ENCODE assay signal across 8 cellular contexts in the genomic region with DNA sequence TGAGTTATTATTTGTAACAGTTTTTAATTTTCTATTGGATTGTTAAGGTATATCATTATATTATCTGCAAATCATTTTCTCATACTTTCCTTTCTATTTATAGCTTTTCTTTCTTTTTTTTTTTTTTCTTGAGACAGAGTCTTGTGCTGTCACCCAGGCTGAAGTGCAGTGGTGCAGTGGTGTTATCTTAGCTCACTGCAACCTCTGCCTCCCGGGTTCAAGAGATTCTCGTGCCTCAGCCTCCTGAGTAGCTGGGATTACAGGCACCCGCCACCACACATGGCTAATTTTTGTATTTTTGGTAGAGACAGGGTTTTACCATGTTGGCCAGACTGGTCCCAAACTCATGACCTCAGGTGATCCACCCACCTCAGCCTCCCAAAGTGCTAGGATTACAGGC. TPM values are rescaled to one million over a fixed set of nuclear protein-coding genes. Genes with fewer than 3 reads are reported as not detected.
A peak's percentile ranks its signal among the peaks of the same experiment; 100 is the strongest.
DNase-seq lines count a peak whose midpoint lies in the region; ATAC-seq and TF ChIP-seq lines count a peak whose summit lies in the region.
"Not testable (repeated sequence)": the region's sequence is repeated elsewhere in the genome, so short reads cannot be mapped to it uniquely, and the experiment has no call there.

No MANE protein-coding gene starts in this region.

- H3K4me1 ChIP-seq in PC-3 (ENCODE audit: insufficient read depth, low read length) (peaks cover 32% of the 10 kb centered on the region), adrenal gland (replicated peaks in 1 of 2) (peaks cover 7 to 17% of the 10 kb centered on the region in 2 donors), left ventricle myocardium inferior (peaks cover 20% of the 10 kb centered on the region), mesodermal cell (ENCODE audit: control insufficient read depth, insufficient read depth, low read length, poor library complexity, severe bottlenecking) (peaks cover 12% of the 10 kb centered on the region), thyroid gland (peaks cover 14% of the 10 kb centered on the region in 2 donors)
- not testable (repeated sequence) for H3K4me1 ChIP-seq in colonic mucosa; rectal smooth muscle tissue (ENCODE audit: control insufficient read depth, insufficient read depth, low read length)

- peak overlapping the region; percentile 21 for H3K9ac ChIP-seq in PC-3 (ENCODE audit: low read length)
- not testable (repeated sequence) for H3K9ac ChIP-seq in colonic mucosa (ENCODE audit: low read depth in 2 of 2, low read length in 2 of 2); rectal smooth muscle tissue (ENCODE audit: low read length)

- not testable (repeated sequence) for TF ChIP-seq CTCF in C4-2B (conservative IDR thresholded peaks at IDR 0.05); PC-3 (conservative IDR thresholded peaks at IDR 0.05; ENCODE audit: low read depth, low read length); adrenal gland (IDR thresholded peaks at IDR 0.05); colonic mucosa (IDR thresholded peaks at IDR 0.05); left ventricle myocardium inferior (IDR thresholded peaks at IDR 0.05; ENCODE audit: borderline replicate concordance); thyroid gland (IDR thresholded peaks at IDR 0.05)

- H3F3A ChIP-seq in PC-3 (ENCODE audit: low read length, unreplicated experiment), result peaks cover 17% of the 10 kb centered on the region

- peak overlapping the region; percentile 94 for H3K27ac ChIP-seq in C4-2B
- H3K27ac ChIP-seq in PC-3 (ENCODE audit: low read length), result peak overlapping the region; percentile 81
- H3K27ac ChIP-seq in adrenal gland, result peak overlapping the region in 3 of 5 donors; percentile 23 to 60 (median 50)
- H3K27ac ChIP-seq in colonic mucosa, result peak overlapping the region; percentile 53
- peak overlapping the region; percentile 66 for H3K27ac ChIP-seq in left ventricle myocardium inferior (replicated peaks)
- peak overlapping the region; percentile 99 for H3K27ac ChIP-seq in mesodermal cell (ENCODE audit: low read depth, low read length, severe bottlenecking)
- peak overlapping the region; percentile 56 for H3K27ac ChIP-seq in rectal smooth muscle tissue (ENCODE audit: low read depth, low read length)
- peak overlapping the region in 2 of 3 donors; percentile 55 to 56 for H3K27ac ChIP-seq in thyroid gland

- TF ChIP-seq POLR2A in adrenal gland (IDR thresholded peaks at IDR 0.05); thyroid gland (IDR thresholded peaks at IDR 0.05): not testable (repeated sequence)

- H3K9me2 ChIP-seq in PC-3 (replicated peaks; ENCODE audit: low read length), result not testable (repeated sequence)

- intact Hi-C loops in PC-3 (cut with micrococcal nuclease); adrenal gland (cut with DNase I); colonic mucosa (cut with DNase I); left ventricle myocardium inferior (cut with micrococcal nuclease); thyroid gland (cut with DNase I): not testable (repeated sequence)

- POLR2A ChIA-PET in PC-3 (lab: Charles Lee; ENCODE audit: unreplicated experiment), result interaction anchor here (0.5 to 0.6 kb wide), 2 partner anchors 17 to 1448 kb away, joined by 3 to 8 read pairs; no protein-coding TSS in a partner anchor

- not testable (repeated sequence) for H2AFZ ChIP-seq in PC-3 (ENCODE audit: low read length)

- H3K79me2 ChIP-seq in PC-3 (ENCODE audit: low read length), result peaks cover 15% of the 10 kb centered on the region

- not testable (repeated sequence) for H3K27me3 ChIP-seq in PC-3 (ENCODE audit: low read length); adrenal gland; colonic mucosa; left ventricle myocardium inferior (ENCODE audit: low read depth); rectal smooth muscle tissue (ENCODE audit: control insufficient read depth, insufficient read depth, low read length); thyroid gland

- H3K36me3 ChIP-seq in PC-3 (ENCODE audit: low read depth, low read length) (peaks cover 12% of the 10 kb centered on the region), adrenal gland (replicated peaks in 1 of 2) (peaks cover 0 to 13% of the 10 kb centered on the region in 2 donors), left ventricle myocardium inferior (peaks cover 46% of the 10 kb centered on the region), mesodermal cell (ENCODE audit: control insufficient read depth, insufficient read depth, low read length) (peaks cover 75% of the 10 kb centered on the region), rectal smooth muscle tissue (ENCODE audit: control insufficient read depth, insufficient read depth, low read length) (peaks cover 12% of the 10 kb centered on the region), thyroid gland (peaks cover 6 to 11% of the 10 kb centered on the region in 2 donors)
- H3K36me3 ChIP-seq in colonic mucosa, result not testable (repeated sequence)

- not testable (repeated sequence) for H3K9me3 ChIP-seq in PC-3 (ENCODE audit: low read length); adrenal gland (replicated peaks in 1 of 3); colonic mucosa; left ventricle myocardium inferior (replicated peaks); mesodermal cell (ENCODE audit: control insufficient read depth, low read length); thyroid gland

- not testable (repeated sequence) for DNase-seq in PC-3, adrenal gland, colonic mucosa, left ventricle myocardium inferior, thyroid gland

- H3K4me3 ChIP-seq in PC-3 (ENCODE audit: low read length), result peak overlapping the region; percentile 28; the same call in 1 of the 2 replicates
- not testable (repeated sequence) for H3K4me3 ChIP-seq in adrenal gland; colonic mucosa; left ventricle myocardium inferior; mesodermal cell (ENCODE audit: extremely low read depth, insufficient read depth, low read length, poor library complexity, severe bottlenecking); rectal smooth muscle tissue (ENCODE audit: low read length); thyroid gland (replicated peaks in 1 of 3)

- 91 to 100% (median 97%) methylated on average over 2 to 3 of the region's 3 CpGs for WGBS in adrenal gland, 4 donors
- 80 to 100% methylated on average over 1 of the region's 3 CpGs for WGBS in mesodermal cell (ENCODE audit: insufficient coverage in 2 of 2), 2 experiments
- 88 to 99% methylated on average over 3 of the region's 3 CpGs for WGBS in thyroid gland, 2 donors

- ATAC-seq in PC-3, result not testable (repeated sequence)

- not testable (repeated sequence) for BruUV-seq in PC-3 (replicated peaks; lab: Mats Ljungman, UMichigan)

- peak overlapping the region; percentile 75 for H3K4me2 ChIP-seq in PC-3 (ENCODE audit: low read length)

- CTCF ChIA-PET in PC-3 (lab: Charles Lee), result not testable (repeated sequence)

- H4K20me1 ChIP-seq in PC-3 (ENCODE audit: low read length), result not testable (repeated sequence)

RNA-seq across cellular contexts. Expression of a gene that starts 29.0 kb away (rescaled TPM):
- 4.9 and 7.1 TPM in 2 replicates for total RNA-seq in PC-3 (2014; rRNA removed)
- 10 to 100 TPM; 10.2 to 23.2 (median 15.0) TPM for total RNA-seq in adrenal gland
- polyA plus RNA-seq in adrenal gland, result 10 to 100 TPM in 1 of 3 donors, 1 to 10 TPM in 2; 4.3 to 11.1 (median 8.4) TPM
- total RNA-seq in colonic mucosa, result 10 to 100 TPM; 15.3 to 16.6 TPM
- 17.7 TPM for total RNA-seq in left ventricle myocardium inferior
- polyA plus RNA-seq in mesodermal cell (2013, experiment 1 of 2), result 17.5 TPM
- 16.0 TPM for polyA plus RNA-seq in mesodermal cell (2013, experiment 2 of 2)
- total RNA-seq in thyroid gland, result 10 to 100 TPM; 28.6 to 46.9 (median 38.0) TPM

RNA-seq across cellular contexts. Expression of a gene that starts 31.2 kb away (rescaled TPM):
- 4.0 and 4.4 TPM in 2 replicates for total RNA-seq in PC-3 (2014; rRNA removed)
- total RNA-seq in adrenal gland, result 10 to 100 TPM; 19.6 to 31.0 (median 25.6) TPM
- polyA plus RNA-seq in adrenal gland, result 10 to 100 TPM in 1 of 3 donors, 1 to 10 TPM in 2; 5.4 to 12.9 (median 6.8) TPM
- total RNA-seq in colonic mucosa, result 10 to 100 TPM; 12.1 to 13.6 TPM
- total RNA-seq in left ventricle myocardium inferior, result 5.2 TPM
- polyA plus RNA-seq in mesodermal cell (2013, experiment 1 of 2), result 49.9 TPM
- 49.6 TPM for polyA plus RNA-seq in mesodermal cell (2013, experiment 2 of 2)
- 10 to 100 TPM; 29.7 to 49.2 (median 39.8) TPM for total RNA-seq in thyroid gland
